20 cellular contexts compared by ENCODE assay signal in genomic region chr15:63493451-63493850, GRCh38. TPM values are rescaled to one million over a fixed set of nuclear protein-coding genes. Genes with fewer than 3 reads are reported as not detected.
DNase-seq lines count a peak whose midpoint lies in the region; ATAC-seq and TF ChIP-seq lines count a peak whose summit lies in the region.
"Had no signal": no experiment of that assay in that cellular context is flagged by ENCODE, and none has a peak within 500 bp of the region (broad histone marks: within the 10 kb centered on the region; RNA-seq: fewer than 3 reads in every experiment).

No MANE protein-coding gene starts in this region.

- H3K9me3 ChIP-seq in PC-3 (ENCODE audit: low read length) (no peaks in the 10 kb centered on the region), colonic mucosa (no peaks in the 10 kb centered on the region)
- H3K9me3 ChIP-seq: esophagus squamous epithelium, MG63 had no signal

- no peak overlapping the region for H3K4me3 ChIP-seq in PC-3 (ENCODE audit: low read length)
- no peak overlapping the region for H3K4me3 ChIP-seq in colonic mucosa
- H3K4me3 ChIP-seq: dorsolateral prefrontal cortex, esophagus squamous epithelium, MG63, skin epidermis had no signal

- no peaks in the 10 kb centered on the region for H3F3A ChIP-seq in PC-3 (ENCODE audit: low read length, unreplicated experiment)

- H3K27ac Mint-ChIP-seq in activated CD4-positive, alpha-beta T cell treated with anti-CD3 and anti-CD28 coated beads, Interleukin-2, amount 10 ng/mL, durations not matched to agents 7 days and 5 days, result peak overlapping the region; percentile 27
- H3K27ac Mint-ChIP-seq in dendritic cell treated with granulocyte-macrophage colony-stimulating factor and Interleukin-4, amounts not matched to agents 40 ng/mL and 50 ng/mL, for 4 days, result peak overlapping the region; percentile 98
- peak overlapping the region; percentile 2 for H3K27ac Mint-ChIP-seq in osteocyte (ENCODE audit: unreplicated experiment)

- no peak overlapping the region for H2AFZ ChIP-seq in PC-3 (ENCODE audit: low read length)
- H2AFZ ChIP-seq: parathyroid adenoma had no signal

- H3K27ac ChIP-seq in PC-3 (ENCODE audit: low read length) (peak overlapping the region; percentile 30), colonic mucosa (no peak overlapping the region)
- H3K27ac ChIP-seq: dorsolateral prefrontal cortex, parathyroid adenoma had no signal

- H3K27me3 ChIP-seq in PC-3 (ENCODE audit: low read length), result no peaks in the 10 kb centered on the region
- H3K27me3 ChIP-seq in colonic mucosa, result no peaks in the 10 kb centered on the region
- H3K27me3 ChIP-seq: dorsolateral prefrontal cortex, esophagus squamous epithelium had no signal

- H3K36me3 ChIP-seq in PC-3 (ENCODE audit: low read depth, low read length) (no peaks in the 10 kb centered on the region), colonic mucosa (no peaks in the 10 kb centered on the region)
- H3K36me3 ChIP-seq: esophagus squamous epithelium, MG63 had no signal

- no peaks in the 10 kb centered on the region for H4K20me1 ChIP-seq in PC-3 (ENCODE audit: low read length)

- peak overlapping the region; percentile 72; the same call in 1 of the 2 replicates for H3K4me2 ChIP-seq in PC-3 (ENCODE audit: low read length)

- H3K36me3 Mint-ChIP-seq in activated CD4-positive, alpha-beta T cell treated with anti-CD3 and anti-CD28 coated beads, Interleukin-2, amount 10 ng/mL, durations not matched to agents 7 days and 5 days (ENCODE audit: low read depth), result no peaks in the 10 kb centered on the region
- no peaks in the 10 kb centered on the region for H3K36me3 Mint-ChIP-seq in dendritic cell treated with granulocyte-macrophage colony-stimulating factor and Interleukin-4, amounts not matched to agents 40 ng/mL and 50 ng/mL, for 4 days (ENCODE audit: low read depth)
- no peaks in the 10 kb centered on the region for H3K36me3 Mint-ChIP-seq in osteocyte (ENCODE audit: unreplicated experiment)

- peaks cover 61% of the 10 kb centered on the region for H3K4me1 Mint-ChIP-seq in activated CD4-positive, alpha-beta T cell treated with anti-CD3 and anti-CD28 coated beads, Interleukin-2, amount 10 ng/mL, durations not matched to agents 7 days and 5 days
- peaks cover 74% of the 10 kb centered on the region for H3K4me1 Mint-ChIP-seq in dendritic cell treated with granulocyte-macrophage colony-stimulating factor and Interleukin-4, amounts not matched to agents 40 ng/mL and 50 ng/mL, for 4 days (ENCODE audit: low read depth)
- peaks cover 7% of the 10 kb centered on the region for H3K4me1 Mint-ChIP-seq in osteocyte (ENCODE audit: unreplicated experiment)

- DNase-seq in activated CD4-positive, alpha-beta T cell treated with anti-CD3 and anti-CD28 coated beads, Interleukin-2, amount 10 ng/mL, durations not matched to agents 7 days and 5 days, result no peak
- DNase-seq in activated CD4-positive, alpha-beta T cell treated with anti-CD3 and anti-CD28 coated beads for 1 hour, result no peak
- DNase-seq in PC-3, result no peak
- DNase-seq in osteocyte (ENCODE audit: extremely low spot score, unreplicated experiment), result no peak
- no peak for DNase-seq in colonic mucosa
- DNase-seq in GOT3 (lab: John Stamatoyannopoulos, UW), result no peak
- DNase-seq in retina, result no peak
- DNase-seq: activated CD4-positive, alpha-beta T cell treated with anti-CD3 and anti-CD28 coated beads, Interleukin-2, amount 50 U/mL, for 1 hour; dorsolateral prefrontal cortex; esophagus squamous epithelium; GF-D8; head of caudate nucleus; MG63; NCI-H748 treated with DMSO at 0.1 percent for 48 hours; RPMI8226; stimulated activated naive CD4-positive, alpha-beta T cell treated with Interleukin-2 at 50 U/mL for 16 hours had no signal

- no TSS peak for BruUV-seq in PC-3 (replicated peaks; lab: Mats Ljungman, UMichigan)

- H3K9ac ChIP-seq in PC-3 (ENCODE audit: low read length) (no peak overlapping the region), colonic mucosa (ENCODE audit: low read depth in 2 of 2, low read length in 2 of 2) (no peak overlapping the region)
- H3K9ac ChIP-seq: parathyroid adenoma had no signal

- H3K9me3 Mint-ChIP-seq in activated CD4-positive, alpha-beta T cell treated with anti-CD3 and anti-CD28 coated beads, Interleukin-2, amount 10 ng/mL, durations not matched to agents 7 days and 5 days, result no peaks in the 10 kb centered on the region
- H3K9me3 Mint-ChIP-seq in dendritic cell treated with granulocyte-macrophage colony-stimulating factor and Interleukin-4, amounts not matched to agents 40 ng/mL and 50 ng/mL, for 4 days, result no peaks in the 10 kb centered on the region
- H3K9me3 Mint-ChIP-seq in osteocyte (ENCODE audit: unreplicated experiment), result no peaks in the 10 kb centered on the region

- no peaks in the 10 kb centered on the region for H3K79me2 ChIP-seq in PC-3 (ENCODE audit: low read length)
- H3K79me2 ChIP-seq: parathyroid adenoma had no signal

- CTCF ChIA-PET in activated CD4-positive, alpha-beta T cell treated with anti-CD3 and anti-CD28 coated beads, Interleukin-2, amount 10 ng/mL, durations not matched to agents 7 days and 5 days (lab: Charles Lee), result interaction anchor here (0.9 to 1.8 kb wide), 3 partner anchors 10 to 18 kb away, joined by 3 to 7 read pairs (median 4); no protein-coding TSS in a partner anchor
- CTCF ChIA-PET in PC-3 (lab: Charles Lee), result no interaction called here

- TF ChIP-seq CTCF in PC-3 (conservative IDR thresholded peaks at IDR 0.05; ENCODE audit: low read depth, low read length) (no peak), osteocyte (IDR thresholded peaks at IDR 0.05) (no peak), colonic mucosa (IDR thresholded peaks at IDR 0.05) (no peak)

- H3K4me3 Mint-ChIP-seq in activated CD4-positive, alpha-beta T cell treated with anti-CD3 and anti-CD28 coated beads, Interleukin-2, amount 10 ng/mL, durations not matched to agents 7 days and 5 days, result no peak overlapping the region
- H3K4me3 Mint-ChIP-seq in dendritic cell treated with granulocyte-macrophage colony-stimulating factor and Interleukin-4, amounts not matched to agents 40 ng/mL and 50 ng/mL, for 4 days, result no peak overlapping the region
- H3K4me3 Mint-ChIP-seq in osteocyte (ENCODE audit: unreplicated experiment), result no peak overlapping the region

- no peaks in the 10 kb centered on the region for H3K9me2 ChIP-seq in PC-3 (replicated peaks; ENCODE audit: low read length)

- POLR2A ChIA-PET in activated CD4-positive, alpha-beta T cell treated with anti-CD3 and anti-CD28 coated beads, Interleukin-2, amount 10 ng/mL, durations not matched to agents 7 days and 5 days (lab: Charles Lee), result no interaction called here
- POLR2A ChIA-PET in PC-3 (lab: Charles Lee; ENCODE audit: unreplicated experiment), result no interaction called here

- ATAC-seq in PC-3, result no peak
- ATAC-seq: HCT116 had no signal

- no peaks in the 10 kb centered on the region for H3K27me3 Mint-ChIP-seq in activated CD4-positive, alpha-beta T cell treated with anti-CD3 and anti-CD28 coated beads, Interleukin-2, amount 10 ng/mL, durations not matched to agents 7 days and 5 days
- no peaks in the 10 kb centered on the region for H3K27me3 Mint-ChIP-seq in dendritic cell treated with granulocyte-macrophage colony-stimulating factor and Interleukin-4, amounts not matched to agents 40 ng/mL and 50 ng/mL, for 4 days
- peaks cover 24% of the 10 kb centered on the region for H3K27me3 Mint-ChIP-seq in osteocyte (ENCODE audit: unreplicated experiment)

- intact Hi-C loops in PC-3 (cut with micrococcal nuclease), result no loop called here
- intact Hi-C loops in dendritic cell treated with granulocyte-macrophage colony-stimulating factor and Interleukin-4, amounts not matched to agents 40 ng/mL and 50 ng/mL, for 4 days (cut with micrococcal nuclease), result no loop called here
- intact Hi-C loops in colonic mucosa (cut with DNase I), result no loop called here

- peaks cover 58% of the 10 kb centered on the region for H3K4me1 ChIP-seq in PC-3 (ENCODE audit: insufficient read depth, low read length)
- no peaks in the 10 kb centered on the region for H3K4me1 ChIP-seq in colonic mucosa
- H3K4me1 ChIP-seq: parathyroid adenoma had no signal

RNA-seq across cellular contexts. Expression of gene USP3, which starts 10.9 kb away (rescaled TPM):
- total RNA-seq in activated CD4-positive, alpha-beta T cell treated with anti-CD3 and anti-CD28 coated beads, Interleukin-2, amount 10 ng/mL, durations not matched to agents 7 days and 5 days, result 10 to 100 TPM; 62.7 to 70.8 TPM
- total RNA-seq in PC-3 (2014; rRNA removed), result 26.9 and 27.3 TPM in 2 replicates
- total RNA-seq in osteocyte, result 41.2 and 45.9 TPM in 2 replicates
- 10 to 100 TPM; 57.6 to 74.2 TPM for total RNA-seq in colonic mucosa

Comparison
In these comparisons a context has a peak if more than half of its experiments do, and no peak if none do; other contexts are left out.
1. H3K27ac Mint-ChIP-seq: peak in every context shown above with its lines; median percentile 98 in dendritic cell treated with granulocyte-macrophage colony-stimulating factor and Interleukin-4, amounts not matched to agents 40 ng/mL and 50 ng/mL, for 4 days; 27 in activated CD4-positive, alpha-beta T cell treated with anti-CD3 and anti-CD28 coated beads, Interleukin-2, amount 10 ng/mL, durations not matched to agents 7 days and 5 days; 2 in osteocyte.